In the genomic region with DNA sequence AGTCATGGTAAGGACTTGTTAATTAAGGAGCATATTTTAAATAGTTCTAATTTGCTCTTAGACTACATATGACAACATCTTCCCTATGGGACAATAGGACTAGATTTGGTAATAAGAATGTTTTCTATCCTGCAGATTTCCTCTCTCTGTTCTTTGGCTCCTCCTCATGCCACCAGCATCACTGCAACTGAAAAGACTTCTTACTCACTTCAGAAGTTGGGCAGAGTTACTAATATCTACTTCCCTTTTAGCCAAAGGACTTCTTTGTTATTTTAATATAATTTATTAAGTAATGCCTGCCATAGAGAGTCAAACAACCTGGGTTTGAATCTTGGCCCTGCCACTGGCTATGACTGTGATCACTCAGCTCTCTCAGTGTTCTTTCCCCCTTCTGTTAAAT, we compare ENCODE assay signal across 24 cellular contexts. TPM values are rescaled to one million over a fixed set of nuclear protein-coding genes. Genes with fewer than 3 reads are reported as not detected.
"Had no signal": no experiment of that assay in that cellular context is flagged by ENCODE, and none has a peak within 500 bp of the region (broad histone marks: within the 10 kb centered on the region; RNA-seq: fewer than 3 reads in every experiment).

No MANE protein-coding gene starts in this region.

- H3K27me3 ChIP-seq: gastrocnemius medialis, heart right ventricle, neural progenitor cell, ovary, right atrium auricular region, sigmoid colon had no signal

- H3K9me3 Mint-ChIP-seq: natural killer cell treated with Interleukin-12 subunit alpha and Interleukin-12 subunit beta and Interleukin-15 and Interleukin-18, amount 100 ng/mL, for 72 hours; neural progenitor cell had no signal

- H3K4me3 Mint-ChIP-seq: natural killer cell treated with Interleukin-12 subunit alpha and Interleukin-12 subunit beta and Interleukin-15 and Interleukin-18, amount 100 ng/mL, for 72 hours; neural progenitor cell had no signal

- ATAC-seq: gastrocnemius medialis; heart right ventricle; lower lobe of right lung; natural killer cell treated with Interleukin-12 subunit alpha and Interleukin-12 subunit beta and Interleukin-15 and Interleukin-18, amount 100 ng/mL, for 72 hours had no signal

- H3K4me2 ChIP-seq: neural progenitor cell had no signal

- H3K4me3 ChIP-seq: gastrocnemius medialis, heart right ventricle, left ventricle myocardium inferior, lower lobe of right lung, neural progenitor cell, ovary, right atrium auricular region, sigmoid colon, skin epidermis had no signal

- H3K27me3 Mint-ChIP-seq: natural killer cell treated with Interleukin-12 subunit alpha and Interleukin-12 subunit beta and Interleukin-15 and Interleukin-18, amount 100 ng/mL, for 72 hours had no signal

- H3K4me1 Mint-ChIP-seq: neural progenitor cell had no signal

- H3K27ac ChIP-seq: gastrocnemius medialis, heart right ventricle, left ventricle myocardium inferior, lower lobe of right lung, neural progenitor cell, ovary, right atrium auricular region, sigmoid colon, skin epidermis had no signal

- H3K4me1 ChIP-seq: lower lobe of right lung, neural progenitor cell had no signal

- H2AFZ ChIP-seq: neural progenitor cell had no signal

- H3K9me3 ChIP-seq: gastrocnemius medialis, heart right ventricle, left ventricle myocardium inferior, lower lobe of right lung, ovary, right atrium auricular region, sigmoid colon had no signal

- H3K36me3 ChIP-seq: neural progenitor cell, ovary, sigmoid colon had no signal

- DNase-seq: dermis blood vessel endothelial cell; erythroblast; gastrocnemius medialis; heart right ventricle; hypothalamus; islet precursor cell; left ventricle myocardium inferior; lower lobe of right lung; mesenchymal stem cell; midbrain; nucleus accumbens; ovary; sigmoid colon; stimulated activated CD4-positive, alpha-beta T cell treated with anti-CD3 and anti-CD28 coated beads, Interleukin-2, amount 100 ng/mL, for 24 hours; stimulated activated CD4-positive, alpha-beta T cell treated with anti-CD3 and anti-CD28 coated beads, Interleukin-4, amount 100 ng/mL, for 4 hours; stimulated activated naive CD4-positive, alpha-beta T cell treated with Interleukin-2 at 50 U/mL for 16 hours; trophoblast cell had no signal

- H3K9ac ChIP-seq: neural progenitor cell had no signal

RNA-seq across cellular contexts. Expression of a gene that starts 44.3 kb away (rescaled TPM):
- total RNA-seq: dermis blood vessel endothelial cell; gastrocnemius medialis; heart right ventricle; left ventricle myocardium inferior; lower lobe of right lung; natural killer cell treated with Interleukin-12 subunit alpha and Interleukin-12 subunit beta and Interleukin-15 and Interleukin-18, amount 100 ng/mL, for 72 hours; ovary; posterior vena cava; right atrium auricular region; sigmoid colon; urinary bladder had no signal
- polyA plus RNA-seq: heart right ventricle, ovary, sigmoid colon, thymus, urinary bladder had no signal
